ENCODE assay signal across 1 cellular context in the genomic region with DNA sequence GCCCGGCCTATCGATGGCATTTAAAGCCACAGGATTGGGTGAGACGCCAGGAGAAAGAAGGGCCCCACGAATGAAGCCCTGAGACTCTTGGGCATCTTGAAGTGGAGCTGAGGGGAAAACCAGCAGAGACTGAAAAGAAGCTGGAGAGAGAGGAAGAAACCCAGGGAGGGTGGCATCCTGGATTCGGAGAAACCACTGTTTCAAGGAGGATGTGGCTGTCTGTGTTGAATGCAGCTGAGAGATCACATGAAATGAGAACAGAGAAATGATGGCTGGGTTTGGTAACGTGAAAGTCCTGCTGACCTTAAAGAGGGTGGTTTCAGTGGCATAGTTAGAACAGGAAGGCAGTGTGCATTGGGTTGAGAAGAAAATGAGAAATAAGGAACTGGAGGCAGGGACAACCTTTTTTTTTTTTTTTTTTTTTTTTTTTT.
TF ChIP-seq lines count a peak whose summit lies in the region.

No MANE protein-coding gene starts in this region.

TF ChIP-seq in HepG2, 621 proteins besides CTCF, POLR2A, EP300 and RAD21:
- TF ChIP-seq ZNF607 (CRISPR knock-in tag; IDR thresholded peaks at IDR 0.05; ENCODE audit: borderline replicate concordance) (no peak), SP5 (CRISPR knock-in tag; IDR thresholded peaks at IDR 0.05; ENCODE audit: borderline replicate concordance, low read depth) (no peak), RARA (CRISPR knock-in tag; IDR thresholded peaks at IDR 0.05) (no peak), ZBTB42 (CRISPR knock-in tag; IDR thresholded peaks at IDR 0.05) (no peak), NCOA2 (CRISPR knock-in tag; IDR thresholded peaks at IDR 0.05) (no peak), STAT5B (CRISPR knock-in tag; IDR thresholded peaks at IDR 0.05) (no peak), ZNF761 (CRISPR knock-in tag; conservative IDR thresholded peaks at IDR 0.05) (no peak), ZSCAN25 (CRISPR knock-in tag; IDR thresholded peaks at IDR 0.05) (no peak), ELF3 (CRISPR knock-in tag; IDR thresholded peaks at IDR 0.05) (no peak), ZNF570 (CRISPR knock-in tag; IDR thresholded peaks at IDR 0.05; ENCODE audit: borderline replicate concordance) (no peak)
- TF ChIP-seq, protein P1, sequence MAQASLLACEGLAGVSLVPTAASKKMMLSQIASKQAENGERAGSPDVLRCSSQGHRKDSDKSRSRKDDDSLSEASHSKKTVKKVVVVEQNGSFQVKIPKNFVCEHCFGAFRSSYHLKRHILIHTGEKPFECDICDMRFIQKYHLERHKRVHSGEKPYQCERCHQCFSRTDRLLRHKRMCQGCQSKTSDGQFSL (CRISPR knock-in tag; IDR thresholded peaks at IDR 0.05), result no peak
- TF ChIP-seq, protein P2, sequence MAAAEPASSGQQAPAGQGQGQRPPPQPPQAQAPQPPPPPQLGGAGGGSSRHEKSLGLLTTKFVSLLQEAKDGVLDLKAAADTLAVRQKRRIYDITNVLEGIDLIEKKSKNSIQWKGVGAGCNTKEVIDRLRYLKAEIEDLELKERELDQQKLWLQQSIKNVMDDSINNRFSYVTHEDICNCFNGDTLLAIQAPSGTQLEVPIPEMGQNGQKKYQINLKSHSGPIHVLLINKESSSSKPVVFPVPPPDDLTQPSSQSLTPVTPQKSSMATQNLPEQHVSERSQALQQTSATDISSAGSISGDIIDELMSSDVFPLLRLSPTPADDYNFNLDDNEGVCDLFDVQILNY (CRISPR knock-in tag; conservative IDR thresholded peaks at IDR 0.05), result no peak
- TF ChIP-seq, protein P3, sequence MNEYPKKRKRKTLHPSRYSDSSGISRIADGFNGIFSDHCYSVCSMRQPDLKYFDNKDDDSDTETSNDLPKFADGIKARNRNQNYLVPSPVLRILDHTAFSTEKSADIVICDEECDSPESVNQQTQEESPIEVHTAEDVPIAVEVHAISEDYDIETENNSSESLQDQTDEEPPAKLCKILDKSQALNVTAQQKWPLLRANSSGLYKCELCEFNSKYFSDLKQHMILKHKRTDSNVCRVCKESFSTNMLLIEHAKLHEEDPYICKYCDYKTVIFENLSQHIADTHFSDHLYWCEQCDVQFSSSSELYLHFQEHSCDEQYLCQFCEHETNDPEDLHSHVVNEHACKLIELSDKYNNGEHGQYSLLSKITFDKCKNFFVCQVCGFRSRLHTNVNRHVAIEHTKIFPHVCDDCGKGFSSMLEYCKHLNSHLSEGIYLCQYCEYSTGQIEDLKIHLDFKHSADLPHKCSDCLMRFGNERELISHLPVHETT (CRISPR knock-in tag; conservative IDR thresholded peaks at IDR 0.05), result no peak
